Comparison of ENCODE assay signal across 8 cellular contexts in genomic region chr11:73876424-73877300, GRCh38. TPM values are rescaled to one million over a fixed set of nuclear protein-coding genes. Genes with fewer than 3 reads are reported as not detected.
DNase-seq lines count a peak whose midpoint lies in the region; ATAC-seq, FAIRE-seq and TF ChIP-seq lines count a peak whose summit lies in the region.

Gene COA4 (minus strand): TSS chr11:73876846. CDS start chr11:73873378, 3,468 bp downstream.
Gene PAAF1 (plus strand): TSS chr11:73876999. CDS start chr11:73877022, 23 bp downstream.

- no peaks in the 10 kb centered on the region for H3K9me3 ChIP-seq in smooth muscle cell (replicated peaks; ENCODE audit: low read depth)

- CTCF ChIA-PET in AG04449 (lab: Yijun Ruan, JAX) = interaction anchor here (1.0 kb wide), 1 partner anchor 11 kb away, joined by 3 read pairs; no protein-coding TSS in a partner anchor

- H3K36me3 ChIP-seq in bronchial epithelial cell (ENCODE audit: control insufficient read depth, insufficient read depth, low read length) = peaks cover 5% of the 10 kb centered on the region
- H3K36me3 ChIP-seq in smooth muscle cell (ENCODE audit: low read depth) = peaks cover 6% of the 10 kb centered on the region

- WGBS in smooth muscle cell (ENCODE audit: low lambda C conversion rate) = 2% methylated on average over 52 of the region's 57 CpGs

- H3K27ac ChIP-seq in smooth muscle cell (ENCODE audit: low read depth) = peak within 1 kb of the TSS; percentile 81

- H3K27me3 ChIP-seq in bronchial epithelial cell (ENCODE audit: control insufficient read depth, insufficient read depth, low read length) = no peaks in the 10 kb centered on the region
- no peaks in the 10 kb centered on the region for H3K27me3 ChIP-seq in smooth muscle cell (ENCODE audit: low read depth)

- H3K79me2 ChIP-seq in smooth muscle cell (ENCODE audit: low read depth) = peaks cover 23% of the 10 kb centered on the region

- peaks cover 14% of the 10 kb centered on the region for H3K4me1 ChIP-seq in smooth muscle cell (ENCODE audit: low read depth)

- peak within 1 kb of the TSS; percentile 67 for H3K9ac ChIP-seq in smooth muscle cell (ENCODE audit: low read depth)

- no peak for FAIRE-seq in bronchial epithelial cell (lab: Jason Lieb, UNC)

- peak within 1 kb of the TSS; percentile 91 for H2AFZ ChIP-seq in smooth muscle cell (ENCODE audit: low read depth)

- H3K4me3 ChIP-seq in AG04449 (ENCODE audit: low read depth, low read length) (peak within 1 kb of the TSS; percentile 91), WI38 (ENCODE audit: low read depth, low read length) (peak within 1 kb of the TSS; percentile 93), bronchial epithelial cell (ENCODE audit: low read depth, low read length) (peak within 1 kb of the TSS; percentile 55), smooth muscle cell (peak within 1 kb of the TSS; percentile 67)

- no peaks in the 10 kb centered on the region for H3F3A ChIP-seq in smooth muscle cell (ENCODE audit: low read depth)

- no peaks in the 10 kb centered on the region for H4K20me1 ChIP-seq in smooth muscle cell (ENCODE audit: low read depth)

- POLR2A ChIA-PET in AG04449 (lab: Yijun Ruan, JAX) = interaction anchor here (0.9 kb wide), 1 partner anchor 10 kb away, joined by 4 read pairs; no protein-coding TSS in a partner anchor

- ATAC-seq in GM18907 (IDR thresholded peaks at IDR 0.05; ENCODE audit: unreplicated experiment) (peak; percentile 95), HG03159 (IDR thresholded peaks at IDR 0.05; ENCODE audit: unreplicated experiment) (peak; percentile 96)

- DNase-seq in AG04449 (ENCODE audit: low read depth, low spot score) (peak; percentile 70), NCI-H2227 treated with DMSO at 0.1 percent for 48 hours (lab: John Stamatoyannopoulos, UW) (peak; percentile 99), bronchial epithelial cell (ENCODE audit: low read depth) (peak; percentile 94), iPS-NIHi11 (ENCODE audit: low spot score) (peak; percentile 96), smooth muscle cell (lab: John Stamatoyannopoulos, UW; ENCODE audit: unreplicated experiment) (peak; percentile 64)

- no peak for TF ChIP-seq CTCF in AG04449 (IDR thresholded peaks at IDR 0.05; ENCODE audit: insufficient read depth, low read length, missing control alignments)
- no peak for TF ChIP-seq CTCF in WI38 (IDR thresholded peaks at IDR 0.05; ENCODE audit: low read depth, low read length)
- TF ChIP-seq CTCF in bronchial epithelial cell (IDR thresholded peaks at IDR 0.05; ENCODE audit: insufficient read depth, low read length, severe bottlenecking) = no peak
- TF ChIP-seq CTCF in smooth muscle cell (IDR thresholded peaks at IDR 0.05; ENCODE audit: borderline replicate concordance, insufficient read depth, poor library complexity, severe bottlenecking) = no peak

- peak within 1 kb of the TSS; percentile 91 for H3K4me2 ChIP-seq in smooth muscle cell

RNA-seq across cellular contexts. Expression of gene COA4, which starts in this region (rescaled TPM):
- 92.3 and 102 TPM in 2 replicates for total RNA-seq in bronchial epithelial cell
- 52.4 and 54.0 TPM in 2 replicates for total RNA-seq in smooth muscle cell
- polyA plus RNA-seq in smooth muscle cell = 44.1 and 50.6 TPM in 2 replicates

RNA-seq across cellular contexts. Expression of gene PAAF1, which starts in this region (rescaled TPM):
- total RNA-seq in bronchial epithelial cell (10.3 and 14.5 TPM in 2 replicates), smooth muscle cell (10.8 and 11.9 TPM in 2 replicates)
- 27.6 and 34.9 TPM in 2 replicates for polyA plus RNA-seq in smooth muscle cell

Comparison
In these comparisons a context has a peak if more than half of its experiments do, and no peak if none do; other contexts are left out.
1. Peak in every context shown above with its lines: DNase-seq, ATAC-seq, H3K4me3 ChIP-seq and H3K27ac ChIP-seq.